In genomic region chr7:76318488-76319353, GRCh38 we compare ENCODE assay signal across 8 cellular contexts. TPM values are rescaled to one million over a fixed set of nuclear protein-coding genes. Genes with fewer than 3 reads are reported as not detected.
A peak's percentile ranks its signal among the peaks of the same experiment; 100 is the strongest.
DNase-seq lines count a peak whose midpoint lies in the region; ATAC-seq and TF ChIP-seq lines count a peak whose summit lies in the region.

No MANE protein-coding gene starts in this region.

- TF ChIP-seq CTCF in astrocyte of the spinal cord (IDR thresholded peaks at IDR 0.05; ENCODE audit: low read depth, low read length): peak; percentile 33

- peaks cover 10% of the 10 kb centered on the region for H3K4me1 ChIP-seq in iPS-15b (ENCODE audit: control insufficient read depth, insufficient read depth, low read length)
- peaks cover 42 to 66% (median 48%) of the 10 kb centered on the region in 3 donors for H3K4me1 ChIP-seq in skeletal muscle tissue (ENCODE audit: control insufficient read depth in 3 of 3, insufficient read depth in 3 of 3, low read length in 3 of 3)

- H3K9me3 ChIP-seq in iPS-15b (ENCODE audit: control insufficient read depth, insufficient read depth, low read length): no peaks in the 10 kb centered on the region
- H3K9me3 ChIP-seq in skeletal muscle tissue (ENCODE audit: control insufficient read depth in 3 of 3, low read length in 3 of 3): no peaks in the 10 kb centered on the region

- DNase-seq in NCI-H2081 (lab: John Stamatoyannopoulos, UW) (peak; percentile 62 to 78), NCI-H2081 treated with DMSO at 0.1 percent for 48 hours (lab: John Stamatoyannopoulos, UW) (no peak), NCI-H1092 treated with DMSO at 0.1 percent for 48 hours (lab: John Stamatoyannopoulos, UW) (peak; percentile 76), T-helper 9 cell (peak; percentile 45), astrocyte of the spinal cord (ENCODE audit: low read depth, low spot score) (peak; percentile 88)

- H3K36me3 ChIP-seq in iPS-15b (ENCODE audit: control insufficient read depth, insufficient read depth, low read length): no peaks in the 10 kb centered on the region
- no peaks in the 10 kb centered on the region for H3K36me3 ChIP-seq in skeletal muscle tissue (ENCODE audit: control insufficient read depth in 3 of 3, insufficient read depth in 3 of 3, low read length in 3 of 3)

- peak; percentile 40 for ATAC-seq in HG02678 (IDR thresholded peaks at IDR 0.05; ENCODE audit: unreplicated experiment)

- H3K9ac ChIP-seq in iPS-15b (ENCODE audit: low read depth, low read length) (peak overlapping the region; percentile 87), skeletal muscle tissue (ENCODE audit: low read depth in 1 of 3, low read length in 3 of 3) (peak overlapping the region; percentile 96 to 98 (median 97))

- H3K4me3 ChIP-seq in astrocyte of the spinal cord (ENCODE audit: low read depth, low read length): peak overlapping the region; percentile 86
- peak overlapping the region; percentile 77 for H3K4me3 ChIP-seq in iPS-15b (ENCODE audit: low read depth, low read length)
- peak overlapping the region; percentile 86 to 95 (median 87) for H3K4me3 ChIP-seq in skeletal muscle tissue (ENCODE audit: low read length in 3 of 3)

- in situ Hi-C loops in astrocyte of the spinal cord (cut with HindIII; ENCODE audit: low sequenced_read_pairs): no loop called here

- no peaks in the 10 kb centered on the region for H3K27me3 ChIP-seq in iPS-15b (ENCODE audit: control insufficient read depth, insufficient read depth, low read length)
- no peaks in the 10 kb centered on the region for H3K27me3 ChIP-seq in skeletal muscle tissue (ENCODE audit: control insufficient read depth in 3 of 3, insufficient read depth in 3 of 3, low read length in 3 of 3)

- peak overlapping the region; percentile 95 for H3K27ac ChIP-seq in skeletal muscle tissue (ENCODE audit: low read depth, low read length)

RNA-seq across cellular contexts. Expression of gene HSPB1, which starts 16.2 kb away (rescaled TPM):
- total RNA-seq in skeletal muscle tissue: 80.4 TPM

RNA-seq across cellular contexts. Expression of gene YWHAG, which starts 40.1 kb away (rescaled TPM):
- 86.1 TPM for total RNA-seq in skeletal muscle tissue
